In the genomic region with DNA sequence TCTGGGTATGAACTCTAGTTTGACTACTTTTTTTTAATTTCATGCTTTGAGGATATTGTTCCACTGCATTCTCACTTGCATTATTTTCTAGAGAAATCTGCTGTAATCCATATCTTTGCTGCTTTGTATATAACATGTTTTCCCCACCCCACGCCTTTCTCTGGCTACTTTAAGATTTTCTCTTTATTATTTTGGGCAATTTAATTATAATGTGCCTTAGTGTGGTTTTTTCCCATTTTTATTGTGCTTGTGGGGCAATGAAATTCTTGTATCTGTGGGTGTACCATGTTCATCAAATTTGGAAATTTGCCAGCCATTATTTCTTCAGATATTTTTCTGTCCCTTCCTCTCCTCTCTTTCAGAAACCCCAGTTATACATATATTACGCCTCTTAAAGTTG, we compare ENCODE assay signal across 11 cellular contexts. TPM values are rescaled to one million over a fixed set of nuclear protein-coding genes. Genes with fewer than 3 reads are reported as not detected.
"Had no signal": no experiment of that assay in that cellular context is flagged by ENCODE, and none has a peak within 500 bp of the region (broad histone marks: within the 10 kb centered on the region; RNA-seq: fewer than 3 reads in every experiment).

No MANE protein-coding gene starts in this region.

- H3K4me3 ChIP-seq: GM23248, GM23338, HAP-1 had no signal

- H3K4me1 ChIP-seq: HAP-1 had no signal

- DNase-seq: GM23248, GOT3, H7, H9, HCEC 1CT, HFFc6 had no signal

- H3K4me2 ChIP-seq: GM23338 had no signal

- H3K9ac ChIP-seq: GM23248 had no signal

- H3K9me3 ChIP-seq: HAP-1 had no signal

- H2AFZ ChIP-seq: GM23248, GM23338 had no signal

- H3K27ac ChIP-seq: GM23248 had no signal

- FAIRE-seq: H1, H54 had no signal

- H3K36me3 ChIP-seq: HAP-1 had no signal

- ATAC-seq: GM23338, HCT116 had no signal

RNA-seq across cellular contexts. Expression of a gene that starts 15.1 kb away (rescaled TPM):
- total RNA-seq: GM23248 had no signal
- polyA plus RNA-seq: GM23248 had no signal
